ENCODE assay signal across 13 cellular contexts in genomic region chr1:214438059-214438458, GRCh38.
DNase-seq lines count a peak whose midpoint lies in the region; TF ChIP-seq lines count a peak whose summit lies in the region.
"Had no signal": no experiment of that assay in that cellular context is flagged by ENCODE, and none has a peak within 500 bp of the region (broad histone marks: within the 10 kb centered on the region; RNA-seq: fewer than 3 reads in every experiment).

No MANE protein-coding gene starts in this region.

- 94% methylated on average over 6 of the region's 6 CpGs for WGBS in mammary epithelial cell (ENCODE audit: low coverage, missing lambda C conversion rate)

- H3K4me3 ChIP-seq in mammary epithelial cell (replicated peaks in 1 of 3; ENCODE audit: insufficient read depth in 1 of 3, low read depth in 2 of 3, low read length in 3 of 3) (no peak overlapping the region), parathyroid adenoma (ENCODE audit: low read depth, low read length) (no peak overlapping the region), neural progenitor cell (no peak overlapping the region)

- peaks cover 9% of the 10 kb centered on the region for H3K9me3 Mint-ChIP-seq in activated CD4-positive, alpha-beta T cell treated with anti-CD3 and anti-CD28 coated beads, Interleukin-2, amount 10 ng/mL, durations not matched to agents 7 days and 5 days
- H3K9me3 Mint-ChIP-seq in neural progenitor cell (no peaks in the 10 kb centered on the region), CD14-positive monocyte (peaks cover 0 to 3% (median 0%) of the 10 kb centered on the region in 7 donors)
- H3K9me3 Mint-ChIP-seq: central memory CD8-positive, alpha-beta T cell had no signal

- BruUV-seq in mammary epithelial cell (replicated peaks; lab: Mats Ljungman, UMichigan) = no TSS peak

- peak overlapping the region; percentile 87 for H3K27ac Mint-ChIP-seq in activated CD4-positive, alpha-beta T cell treated with anti-CD3 and anti-CD28 coated beads, Interleukin-2, amount 10 ng/mL, durations not matched to agents 7 days and 5 days
- no peak overlapping the region for H3K27ac Mint-ChIP-seq in neural progenitor cell
- peak overlapping the region in 1 of 7 donors; percentile 72 for H3K27ac Mint-ChIP-seq in CD14-positive monocyte

- H3K9me3 ChIP-seq in mammary epithelial cell (replicated peaks; ENCODE audit: insufficient read depth, low read length) (no peaks in the 10 kb centered on the region), parathyroid adenoma (ENCODE audit: control insufficient read depth, low read length) (no peaks in the 10 kb centered on the region), neural progenitor cell (ENCODE audit: low read depth) (no peaks in the 10 kb centered on the region)

- H2AFZ ChIP-seq in mammary epithelial cell (ENCODE audit: low read depth, low read length) (no peak overlapping the region), parathyroid adenoma (peak overlapping the region; percentile 46), neural progenitor cell (replicated peaks) (no peak overlapping the region)

- peaks cover 16% of the 10 kb centered on the region for H3F3A ChIP-seq in neural progenitor cell (ENCODE audit: low read depth)

- no peak overlapping the region for H3K4me3 Mint-ChIP-seq in activated CD4-positive, alpha-beta T cell treated with anti-CD3 and anti-CD28 coated beads, Interleukin-2, amount 10 ng/mL, durations not matched to agents 7 days and 5 days
- H3K4me3 Mint-ChIP-seq in neural progenitor cell = no peak overlapping the region
- no peak overlapping the region for H3K4me3 Mint-ChIP-seq in CD14-positive monocyte
- H3K4me3 Mint-ChIP-seq: central memory CD8-positive, alpha-beta T cell had no signal

- in situ Hi-C loops in mammary epithelial cell (cut with MboI; ENCODE audit: low sequenced_read_pairs in 2 of 2) = no loop called here

- POLR2A ChIA-PET in activated CD4-positive, alpha-beta T cell treated with anti-CD3 and anti-CD28 coated beads, Interleukin-2, amount 10 ng/mL, durations not matched to agents 7 days and 5 days (lab: Charles Lee) = no interaction called here

- intact Hi-C loops in mammary epithelial cell (cut with micrococcal nuclease) (no loop called here), CD14-positive monocyte (cut with micrococcal nuclease) (no loop called here)

- H3K4me1 Mint-ChIP-seq in activated CD4-positive, alpha-beta T cell treated with anti-CD3 and anti-CD28 coated beads, Interleukin-2, amount 10 ng/mL, durations not matched to agents 7 days and 5 days = peaks cover 44% of the 10 kb centered on the region
- H3K4me1 Mint-ChIP-seq in neural progenitor cell (peaks cover 8% of the 10 kb centered on the region), CD14-positive monocyte (peaks cover 20% of the 10 kb centered on the region)

- no peak for DNase-seq in activated CD4-positive, alpha-beta T cell treated with anti-CD3 and anti-CD28 coated beads, Interleukin-2, amount 10 ng/mL, durations not matched to agents 7 days and 5 days
- DNase-seq in activated CD4-positive, alpha-beta T cell treated with anti-CD3 and anti-CD28 coated beads, Interleukin-2, amount 50 U/mL, for 1 hour = no peak
- peak; percentile 98 for DNase-seq in NCI-H82 treated with DMSO at 0.1 percent for 48 hours (lab: John Stamatoyannopoulos, UW; ENCODE audit: unreplicated experiment)
- no peak for DNase-seq in mammary epithelial cell
- no peak for DNase-seq in neural progenitor cell (ENCODE audit: low spot score)
- no peak for DNase-seq in CD14-positive monocyte (ENCODE audit: low spot score)
- no peak for DNase-seq in stimulated activated naive CD4-positive, alpha-beta T cell treated with Interleukin-2 at 50 U/mL for 16 hours (lab: John Stamatoyannopoulos, UW)
- DNase-seq: activated CD4-positive, alpha-beta T cell treated with anti-CD3 and anti-CD28 coated beads for 1 hour; NCI-H1048; NCI-H526; stimulated activated CD8-positive, alpha-beta memory T cell treated with anti-CD3 and anti-CD28 coated beads, Interleukin-4, amount 100 ng/mL, for 48 hours had no signal

- H3K27ac ChIP-seq in mammary epithelial cell (ENCODE audit: insufficient read depth, low read depth, low read length) (peak overlapping the region; percentile 100), parathyroid adenoma (no peak overlapping the region), neural progenitor cell (no peak overlapping the region)

- no peaks in the 10 kb centered on the region for H4K20me1 ChIP-seq in mammary epithelial cell (ENCODE audit: insufficient read depth, low read length)
- H4K20me1 ChIP-seq in neural progenitor cell (ENCODE audit: low read depth) = no peaks in the 10 kb centered on the region

- H3K36me3 Mint-ChIP-seq in activated CD4-positive, alpha-beta T cell treated with anti-CD3 and anti-CD28 coated beads, Interleukin-2, amount 10 ng/mL, durations not matched to agents 7 days and 5 days (ENCODE audit: low read depth) = peaks cover 8% of the 10 kb centered on the region
- H3K36me3 Mint-ChIP-seq in neural progenitor cell (no peaks in the 10 kb centered on the region), CD14-positive monocyte (no peaks in the 10 kb centered on the region)

- H3K4me1 ChIP-seq in mammary epithelial cell (ENCODE audit: insufficient read depth, low read length) = peaks cover 43% of the 10 kb centered on the region
- H3K4me1 ChIP-seq in parathyroid adenoma = peaks cover 7% of the 10 kb centered on the region
- peaks cover 21% of the 10 kb centered on the region for H3K4me1 ChIP-seq in neural progenitor cell

- CTCF ChIA-PET in activated CD4-positive, alpha-beta T cell treated with anti-CD3 and anti-CD28 coated beads, Interleukin-2, amount 10 ng/mL, durations not matched to agents 7 days and 5 days (lab: Charles Lee) = interaction anchor here (1.6 to 3.3 kb wide), 2 partner anchors 14 to 106 kb away, joined by 3 to 13 read pairs; no protein-coding TSS in a partner anchor
- CTCF ChIA-PET in mammary epithelial cell (lab: Charles Lee; ENCODE audit: low non-redundant PET) = interaction anchor here (0.7 kb wide), 1 partner anchor 114 kb away, joined by 4 read pairs; no protein-coding TSS in a partner anchor

- peaks cover 83% of the 10 kb centered on the region for H3K79me2 ChIP-seq in mammary epithelial cell (ENCODE audit: insufficient read depth, low read length)
- H3K79me2 ChIP-seq in parathyroid adenoma = no peaks in the 10 kb centered on the region
- peaks cover 5% of the 10 kb centered on the region for H3K79me2 ChIP-seq in neural progenitor cell (ENCODE audit: low read depth)

- TF ChIP-seq CTCF in mammary epithelial cell (conservative IDR thresholded peaks at IDR 0.05 in 1 of 2, IDR thresholded peaks at IDR 0.05 in 1 of 2; ENCODE audit: extremely low read depth in 1 of 2, insufficient read depth in 1 of 2, low read depth in 1 of 2, low read length in 2 of 2) (no peak), parathyroid adenoma (IDR thresholded peaks at IDR 0.05) (no peak), neural progenitor cell (IDR thresholded peaks at IDR 0.05) (no peak), CD14-positive monocyte (IDR thresholded peaks at IDR 0.05) (no peak)

- H3K9ac ChIP-seq in mammary epithelial cell (ENCODE audit: insufficient read depth, low read length) (no peak overlapping the region), parathyroid adenoma (no peak overlapping the region), neural progenitor cell (no peak overlapping the region)

- H3K27me3 ChIP-seq in mammary epithelial cell (ENCODE audit: insufficient read depth, low read length) = no peaks in the 10 kb centered on the region
- H3K27me3 ChIP-seq in parathyroid adenoma (ENCODE audit: control insufficient read depth, insufficient read depth, low read length) = no peaks in the 10 kb centered on the region
- H3K27me3 ChIP-seq in neural progenitor cell = no peaks in the 10 kb centered on the region

- dilution Hi-C loops in mammary epithelial cell (cut with HindIII; ENCODE audit: low sequenced_read_pairs) = no loop called here

- no peak overlapping the region for H3K4me2 ChIP-seq in mammary epithelial cell (ENCODE audit: insufficient read depth, low read depth, low read length)
- no peak overlapping the region for H3K4me2 ChIP-seq in parathyroid adenoma (ENCODE audit: low read length)
- no peak overlapping the region for H3K4me2 ChIP-seq in neural progenitor cell

- H3K36me3 ChIP-seq in mammary epithelial cell (ENCODE audit: insufficient read depth, low read length) = no peaks in the 10 kb centered on the region
- H3K36me3 ChIP-seq in parathyroid adenoma (ENCODE audit: control insufficient read depth, insufficient read depth, low read length) = no peaks in the 10 kb centered on the region
- H3K36me3 ChIP-seq in neural progenitor cell = no peaks in the 10 kb centered on the region

- no peaks in the 10 kb centered on the region for H3K27me3 Mint-ChIP-seq in activated CD4-positive, alpha-beta T cell treated with anti-CD3 and anti-CD28 coated beads, Interleukin-2, amount 10 ng/mL, durations not matched to agents 7 days and 5 days
- no peaks in the 10 kb centered on the region for H3K27me3 Mint-ChIP-seq in neural progenitor cell (ENCODE audit: insufficient read depth, low read depth)
- H3K27me3 Mint-ChIP-seq in CD14-positive monocyte (ENCODE audit: low read depth in 3 of 3) = no peaks in the 10 kb centered on the region
